ENCODE assay signal across 22 cellular contexts in the genomic region with DNA sequence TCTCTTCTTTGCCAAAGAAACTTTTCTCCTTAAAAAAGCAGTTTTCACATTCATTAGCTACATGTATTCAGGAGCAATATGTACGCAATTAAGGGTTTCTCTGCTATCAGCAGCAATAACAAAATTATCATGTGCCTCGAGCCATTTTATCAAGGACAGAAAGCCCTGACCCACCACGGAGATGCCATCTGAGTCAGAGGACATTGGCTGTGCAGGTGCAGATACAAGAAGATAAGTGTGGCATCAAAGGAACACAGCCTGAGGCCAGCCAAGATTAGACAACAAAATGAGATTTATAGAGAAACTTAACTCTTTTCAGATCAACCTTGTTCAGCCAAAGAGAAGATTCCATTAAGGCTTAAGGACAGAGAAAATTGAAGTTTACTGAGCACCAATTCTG.
DNase-seq lines count a peak whose midpoint lies in the region; ATAC-seq, FAIRE-seq and TF ChIP-seq lines count a peak whose summit lies in the region.
"Had no signal": no experiment of that assay in that cellular context is flagged by ENCODE, and none has a peak within 500 bp of the region (broad histone marks: within the 10 kb centered on the region; RNA-seq: fewer than 3 reads in every experiment).

No MANE protein-coding gene starts in this region.

- in situ Hi-C loops in HepG2 (cut with HindIII; ENCODE audit: extremely low pct_ligation_motif_present, low pct_unique_long_range_greater_than_20kb): no loop called here

- H3K4me3 ChIP-seq in SK-N-SH (ENCODE audit: low read depth in 2 of 2, low read length in 1 of 2) (no peak overlapping the region), HepG2 (replicated peaks in 1 of 3; ENCODE audit: insufficient read depth in 1 of 3, low read depth in 2 of 3, low read length in 3 of 3) (no peak overlapping the region)
- H3K4me3 ChIP-seq: BLaER1 treated with 17β-estradiol and CSF1 and Interleukin-3, amounts not matched to agents 10 nM and 100 nM; GM23338; HAP-1 had no signal

- H2AFZ ChIP-seq in SK-N-SH (ENCODE audit: low read depth) (no peak overlapping the region), HepG2 (ENCODE audit: low read length) (peak overlapping the region; percentile 49)
- H2AFZ ChIP-seq: GM23338 had no signal

- no TSS peak for BruUV-seq in HepG2 (replicated peaks; lab: Mats Ljungman, UMichigan)

- no peaks in the 10 kb centered on the region for H4K20me1 ChIP-seq in SK-N-SH (ENCODE audit: insufficient read depth)
- H4K20me1 ChIP-seq in HepG2 (ENCODE audit: insufficient read depth, low read length): no peaks in the 10 kb centered on the region
- H4K20me1 ChIP-seq: BLaER1 treated with 17β-estradiol and CSF1 and Interleukin-3, amounts not matched to agents 10 nM and 100 nM had no signal

- no peaks in the 10 kb centered on the region for H3F3A ChIP-seq in SK-N-SH (replicated peaks; ENCODE audit: insufficient read depth)

- TF ChIP-seq POLR2A in HepG2 (IDR thresholded peaks at IDR 0.05; ENCODE audit: insufficient read depth in 1 of 2, low read depth in 2 of 2, low read length in 2 of 2): no peak

- no peak for DNase-seq in SK-N-SH
- DNase-seq in HepG2 (ENCODE audit: low spot score): no peak
- DNase-seq in NCI-H524 treated with DMSO at 0.1 percent for 48 hours (lab: John Stamatoyannopoulos, UW): no peak
- no peak for DNase-seq in DMS114 treated with DMSO at 0.1 percent for 48 hours (lab: John Stamatoyannopoulos, UW; ENCODE audit: unreplicated experiment)
- DNase-seq: ACHN; AML-193; BE2C; CD4-positive, alpha-beta T cell; CD8-positive, alpha-beta memory T cell; DMS79; EL; GF-D8; HFFc6 had no signal

- no peak overlapping the region for H3K4me2 ChIP-seq in SK-N-SH
- H3K4me2 ChIP-seq in HepG2 (ENCODE audit: low read depth, low read length): no peak overlapping the region
- H3K4me2 ChIP-seq: BLaER1 treated with 17β-estradiol and CSF1 and Interleukin-3, amounts not matched to agents 10 nM and 100 nM; GM23338 had no signal

- no peak for FAIRE-seq in HepG2 (lab: Jason Lieb, UNC)
- FAIRE-seq: GM12891, GM18507, H54 had no signal

- TF ChIP-seq CTCF in SK-N-SH (IDR thresholded peaks at IDR 0.05): no peak
- no peak for TF ChIP-seq CTCF in VCaP (conservative IDR thresholded peaks at IDR 0.05)
- TF ChIP-seq CTCF in HepG2 (CRISPR knock-in tag; IDR thresholded peaks at IDR 0.05): no peak

- CTCF ChIA-PET in SK-N-SH (lab: Yijun Ruan, JAX) (interaction anchor here (0.8 kb wide), 1 partner anchor 30 kb away, joined by 3 read pairs; no protein-coding TSS in a partner anchor), HepG2 (lab: Yijun Ruan, JAX; ENCODE audit: low intra/inter-chr PET ratio, low total read pairs) (no interaction called here)

- H3K27me3 ChIP-seq in SK-N-SH (ENCODE audit: insufficient read depth) (peaks cover 19% of the 10 kb centered on the region; the same call in 1 of the 2 replicates), HepG2 (ENCODE audit: control insufficient read depth in 1 of 2, insufficient read depth in 2 of 2, low read length in 2 of 2) (no peaks in the 10 kb centered on the region)
- H3K27me3 ChIP-seq: BE2C; BLaER1 treated with 17β-estradiol and CSF1 and Interleukin-3, amounts not matched to agents 10 nM and 100 nM had no signal

- ATAC-seq in SK-N-SH treated with all-trans-retinoic acid at 6 μM for 48 hours (no peak), HepG2 (no peak)
- ATAC-seq: GM23338 had no signal

- 0 out of 4 replicates have a peak, but pooled peaks of 1 of the 2 experiments have one; percentile 5 for TF ChIP-seq EP300 in SK-N-SH (IDR thresholded peaks at IDR 0.05; ENCODE audit: borderline replicate concordance in 1 of 2, low read depth in 1 of 2, low read length in 1 of 2)
- no peak for TF ChIP-seq EP300 in HepG2 (IDR thresholded peaks at IDR 0.05; ENCODE audit: low read depth in 2 of 2, low read length in 2 of 2)
- TF ChIP-seq EP300 in HepG2 (CRISPR knock-in tag; IDR thresholded peaks at IDR 0.05; ENCODE audit: borderline replicate concordance): no peak

- POLR2A ChIA-PET in SK-N-SH (lab: Yijun Ruan, JAX) (no interaction called here), HepG2 (lab: Yijun Ruan, JAX) (no interaction called here)

- H3K36me3 ChIP-seq in SK-N-SH (replicated peaks in 1 of 2; ENCODE audit: control insufficient read depth in 1 of 2, insufficient read depth in 2 of 2, low read length in 1 of 2) (no peaks in the 10 kb centered on the region), HepG2 (replicated peaks in 1 of 2; ENCODE audit: control insufficient read depth in 1 of 2, insufficient read depth in 2 of 2, low read length in 2 of 2) (no peaks in the 10 kb centered on the region; a peak in 1 of 5 replicates)
- H3K36me3 ChIP-seq: BE2C; BLaER1 treated with 17β-estradiol and CSF1 and Interleukin-3, amounts not matched to agents 10 nM and 100 nM; HAP-1 had no signal

- intact Hi-C loops in HepG2 (cut with micrococcal nuclease; ENCODE audit: unreplicated experiment): no loop called here

- H3K9me3 ChIP-seq in SK-N-SH (no peaks in the 10 kb centered on the region), HepG2 (ENCODE audit: low read length) (no peaks in the 10 kb centered on the region)
- H3K9me3 ChIP-seq: BE2C; BLaER1 treated with 17β-estradiol and CSF1 and Interleukin-3, amounts not matched to agents 10 nM and 100 nM; HAP-1 had no signal

- TF ChIP-seq RAD21 in SK-N-SH (IDR thresholded peaks at IDR 0.05; ENCODE audit: low read length): no peak
- TF ChIP-seq RAD21 in HepG2 (CRISPR knock-in tag; IDR thresholded peaks at IDR 0.05): no peak

- H3K9ac ChIP-seq in SK-N-SH: no peak overlapping the region
- no peak overlapping the region for H3K9ac ChIP-seq in HepG2 (ENCODE audit: insufficient read depth, low read depth, low read length)
- H3K9ac ChIP-seq: BLaER1 treated with 17β-estradiol and CSF1 and Interleukin-3, amounts not matched to agents 10 nM and 100 nM had no signal

- WGBS in SK-N-SH (ENCODE audit: low lambda C conversion rate): 16% methylated on average over 3 of the region's 3 CpGs
- 95% methylated on average over 3 of the region's 3 CpGs for WGBS in HepG2 (ENCODE audit: low lambda C conversion rate)

- H3K79me2 ChIP-seq in SK-N-SH (ENCODE audit: insufficient read depth): no peaks in the 10 kb centered on the region
- no peaks in the 10 kb centered on the region for H3K79me2 ChIP-seq in HepG2 (ENCODE audit: insufficient read depth, low read length)

- H3K4me1 ChIP-seq in SK-N-SH (ENCODE audit: control insufficient read depth in 1 of 2, insufficient read depth in 2 of 2, low read depth in 1 of 2, low read length in 1 of 2) (peaks cover 0 to 3% of the 10 kb centered on the region in 2 experiments; a peak in 1 of 4 replicates), HepG2 (ENCODE audit: insufficient read depth, low read length) (peaks cover 63% of the 10 kb centered on the region)
- H3K4me1 ChIP-seq: BE2C; BLaER1 treated with 17β-estradiol and CSF1 and Interleukin-3, amounts not matched to agents 10 nM and 100 nM; HAP-1 had no signal

- no peaks in the 10 kb centered on the region for H3K9me2 ChIP-seq in SK-N-SH

- H3K27ac ChIP-seq in SK-N-SH (ENCODE audit: low read depth in 2 of 2, low read length in 1 of 2): no peak overlapping the region
- H3K27ac ChIP-seq in VCaP: peak overlapping the region; percentile 38; the same call in 1 of the 2 replicates
- H3K27ac ChIP-seq in HepG2 (ENCODE audit: extremely low read length, insufficient read depth, low read length): no peak overlapping the region
- H3K27ac ChIP-seq: 22Rv1; BLaER1 treated with 17β-estradiol and CSF1 and Interleukin-3, amounts not matched to agents 10 nM and 100 nM had no signal

TF ChIP-seq in SK-N-SH, 30 proteins besides CTCF, POLR2A, EP300 and RAD21:
- TF ChIP-seq GATA2 (CRISPR knock-in tag; IDR thresholded peaks at IDR 0.05): peak; percentile 74
- no peak for TF ChIP-seq SMC3 (IDR thresholded peaks at IDR 0.05; ENCODE audit: low read depth, low read length)
TF ChIP-seq in SK-N-SH: peak in this region for 1.

TF ChIP-seq in SK-N-SH treated with all-trans-retinoic acid at 6 μM for 48 hours, 23 proteins besides CTCF, POLR2A, EP300 and RAD21 (continues in another document):
- TF ChIP-seq, protein P1, sequence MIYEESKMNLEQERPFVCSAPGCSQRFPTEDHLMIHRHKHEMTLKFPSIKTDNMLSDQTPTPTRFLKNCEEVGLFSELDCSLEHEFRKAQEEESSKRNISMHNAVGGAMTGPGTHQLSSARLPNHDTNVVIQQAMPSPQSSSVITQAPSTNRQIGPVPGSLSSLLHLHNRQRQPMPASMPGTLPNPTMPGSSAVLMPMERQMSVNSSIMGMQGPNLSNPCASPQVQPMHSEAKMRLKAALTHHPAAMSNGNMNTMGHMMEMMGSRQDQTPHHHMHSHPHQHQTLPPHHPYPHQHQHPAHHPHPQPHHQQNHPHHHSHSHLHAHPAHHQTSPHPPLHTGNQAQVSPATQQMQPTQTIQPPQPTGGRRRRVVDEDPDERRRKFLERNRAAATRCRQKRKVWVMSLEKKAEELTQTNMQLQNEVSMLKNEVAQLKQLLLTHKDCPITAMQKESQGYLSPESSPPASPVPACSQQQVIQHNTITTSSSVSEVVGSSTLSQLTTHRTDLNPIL (CRISPR knock-in tag; IDR thresholded peaks at IDR 0.05; ENCODE audit: low read depth): no peak

TF ChIP-seq in HepG2, 621 proteins besides CTCF, POLR2A, EP300 and RAD21:
- TF ChIP-seq MED13 (CRISPR knock-in tag; IDR thresholded peaks at IDR 0.05) (no peak), CHD4 (IDR thresholded peaks at IDR 0.05; ENCODE audit: borderline replicate concordance, low read length) (no peak), FOXJ3 (CRISPR knock-in tag; IDR thresholded peaks at IDR 0.05; ENCODE audit: borderline replicate concordance) (no peak)
- TF ChIP-seq, protein P2, sequence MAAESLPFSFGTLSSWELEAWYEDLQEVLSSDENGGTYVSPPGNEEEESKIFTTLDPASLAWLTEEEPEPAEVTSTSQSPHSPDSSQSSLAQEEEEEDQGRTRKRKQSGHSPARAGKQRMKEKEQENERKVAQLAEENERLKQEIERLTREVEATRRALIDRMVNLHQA (CRISPR knock-in tag; IDR thresholded peaks at IDR 0.05): no peak
